3 cellular contexts compared by ENCODE assay signal in genomic region chr2:75728614-75729419, GRCh38.
TF ChIP-seq lines count a peak whose summit lies in the region.

No MANE protein-coding gene starts in this region.

TF ChIP-seq in SK-N-SH, 30 proteins besides CTCF, POLR2A, EP300 and RAD21:
- no peak for TF ChIP-seq ZBTB33 (IDR thresholded peaks at IDR 0.05; ENCODE audit: borderline replicate concordance, low read depth)
- TF ChIP-seq USF2 (IDR thresholded peaks at IDR 0.05; ENCODE audit: borderline replicate concordance, low read depth, low read length) = no peak
- TF ChIP-seq EZH2phosphoT487 (IDR thresholded peaks at IDR 0.05; ENCODE audit: borderline replicate concordance, low read depth) = no peak
- no peak for TF ChIP-seq RXRA (IDR thresholded peaks at IDR 0.05; ENCODE audit: borderline replicate concordance, low read depth)
- no peak for TF ChIP-seq ELF1 (IDR thresholded peaks at IDR 0.05)
- TF ChIP-seq RCOR1 (IDR thresholded peaks at IDR 0.05; ENCODE audit: low read length) = no peak
- TF ChIP-seq RFX5 (IDR thresholded peaks at IDR 0.05; ENCODE audit: low read length) = no peak
- no peak for TF ChIP-seq TAF1 (IDR thresholded peaks at IDR 0.05; ENCODE audit: borderline replicate concordance, low read depth, low read length)
- no peak for TF ChIP-seq FOXM1 (IDR thresholded peaks at IDR 0.05; ENCODE audit: low read depth)
- TF ChIP-seq NFIC (IDR thresholded peaks at IDR 0.05; ENCODE audit: borderline replicate concordance) = no peak
- TF ChIP-seq MEF2A (IDR thresholded peaks at IDR 0.05; ENCODE audit: borderline replicate concordance, low read depth) = no peak
- no peak for TF ChIP-seq TEAD4 (IDR thresholded peaks at IDR 0.05; ENCODE audit: borderline replicate concordance, insufficient read depth)
- no peak for TF ChIP-seq YY1 (IDR thresholded peaks at IDR 0.05; ENCODE audit: low read depth)
TF ChIP-seq in SK-N-SH: peak in this region for 0.

TF ChIP-seq in SK-N-SH treated with all-trans-retinoic acid at 6 μM for 48 hours, 23 proteins besides CTCF, POLR2A, EP300 and RAD21:
- TF ChIP-seq ZNF70 (CRISPR knock-in tag; IDR thresholded peaks at IDR 0.05) = no peak
- TF ChIP-seq ISL1 (CRISPR knock-in tag; IDR thresholded peaks at IDR 0.05) = no peak
- TF ChIP-seq RARB (CRISPR knock-in tag; IDR thresholded peaks at IDR 0.05) = no peak
- TF ChIP-seq CSRNP3 (CRISPR knock-in tag; IDR thresholded peaks at IDR 0.05) = no peak
- no peak for TF ChIP-seq BACH2 (CRISPR knock-in tag; IDR thresholded peaks at IDR 0.05; ENCODE audit: borderline replicate concordance)
- no peak for TF ChIP-seq CSDC2 (CRISPR knock-in tag; IDR thresholded peaks at IDR 0.05)
- no peak for TF ChIP-seq ZFP30 (CRISPR knock-in tag; IDR thresholded peaks at IDR 0.05)
- TF ChIP-seq PPARA (CRISPR knock-in tag; IDR thresholded peaks at IDR 0.05; ENCODE audit: borderline replicate concordance) = no peak
- TF ChIP-seq ZNF565 (CRISPR knock-in tag; conservative IDR thresholded peaks at IDR 0.05; ENCODE audit: low read depth) = no peak
- no peak for TF ChIP-seq ZFP3 (CRISPR knock-in tag; IDR thresholded peaks at IDR 0.05)
- TF ChIP-seq PATZ1 (CRISPR knock-in tag; IDR thresholded peaks at IDR 0.05; ENCODE audit: borderline replicate concordance) = no peak
- TF ChIP-seq TSHZ2 (CRISPR knock-in tag; IDR thresholded peaks at IDR 0.05) = no peak
- TF ChIP-seq OSR1 (CRISPR knock-in tag; IDR thresholded peaks at IDR 0.05) = no peak
- TF ChIP-seq POU6F1 (CRISPR knock-in tag; IDR thresholded peaks at IDR 0.05; ENCODE audit: borderline replicate concordance, low read depth) = no peak
- no peak for TF ChIP-seq SNAI2 (CRISPR knock-in tag; IDR thresholded peaks at IDR 0.05)
- no peak for TF ChIP-seq ZNF8 (CRISPR knock-in tag; IDR thresholded peaks at IDR 0.05)

TF ChIP-seq in GM12878, 131 proteins besides CTCF, POLR2A, EP300 and RAD21:
- TF ChIP-seq NR2C2 (IDR thresholded peaks at IDR 0.05; ENCODE audit: borderline replicate concordance, control insufficient read depth, insufficient read length, low read depth) = no peak
- TF ChIP-seq ZBED1 (IDR thresholded peaks at IDR 0.05; ENCODE audit: borderline replicate concordance) = no peak
- no peak for TF ChIP-seq TCF12 (IDR thresholded peaks at IDR 0.05; ENCODE audit: low read depth, low read length)
- TF ChIP-seq ZBTB40 (IDR thresholded peaks at IDR 0.05; ENCODE audit: borderline replicate concordance) = no peak
- no peak for TF ChIP-seq YBX1 (IDR thresholded peaks at IDR 0.05)
- no peak for TF ChIP-seq ATF7 (IDR thresholded peaks at IDR 0.05; ENCODE audit: low read depth)
- no peak for TF ChIP-seq PBX3 (IDR thresholded peaks at IDR 0.05; ENCODE audit: insufficient replicate concordance, low read depth, low read length)
- no peak for TF ChIP-seq SMC3 (IDR thresholded peaks at IDR 0.05; ENCODE audit: borderline replicate concordance, low read length)
- no peak for TF ChIP-seq PML (IDR thresholded peaks at IDR 0.05; ENCODE audit: low read length)
- no peak for TF ChIP-seq RELA (IDR thresholded peaks at IDR 0.05; ENCODE audit: borderline replicate concordance, partially characterized antibody)
- no peak for TF ChIP-seq CREM (IDR thresholded peaks at IDR 0.05; ENCODE audit: low read depth)
- TF ChIP-seq BCL11A (IDR thresholded peaks at IDR 0.05; ENCODE audit: low read depth, low read length) = no peak
- no peak for TF ChIP-seq REST (IDR thresholded peaks at IDR 0.05; ENCODE audit: low read depth, low read length)
- TF ChIP-seq ZBTB11 (CRISPR knock-in tag; IDR thresholded peaks at IDR 0.05) = no peak
- TF ChIP-seq PKNOX1 (IDR thresholded peaks at IDR 0.05) = no peak
- no peak for TF ChIP-seq HDAC2 (IDR thresholded peaks at IDR 0.05)
TF ChIP-seq in GM12878: peak in this region for 0.
